In the genomic region with DNA sequence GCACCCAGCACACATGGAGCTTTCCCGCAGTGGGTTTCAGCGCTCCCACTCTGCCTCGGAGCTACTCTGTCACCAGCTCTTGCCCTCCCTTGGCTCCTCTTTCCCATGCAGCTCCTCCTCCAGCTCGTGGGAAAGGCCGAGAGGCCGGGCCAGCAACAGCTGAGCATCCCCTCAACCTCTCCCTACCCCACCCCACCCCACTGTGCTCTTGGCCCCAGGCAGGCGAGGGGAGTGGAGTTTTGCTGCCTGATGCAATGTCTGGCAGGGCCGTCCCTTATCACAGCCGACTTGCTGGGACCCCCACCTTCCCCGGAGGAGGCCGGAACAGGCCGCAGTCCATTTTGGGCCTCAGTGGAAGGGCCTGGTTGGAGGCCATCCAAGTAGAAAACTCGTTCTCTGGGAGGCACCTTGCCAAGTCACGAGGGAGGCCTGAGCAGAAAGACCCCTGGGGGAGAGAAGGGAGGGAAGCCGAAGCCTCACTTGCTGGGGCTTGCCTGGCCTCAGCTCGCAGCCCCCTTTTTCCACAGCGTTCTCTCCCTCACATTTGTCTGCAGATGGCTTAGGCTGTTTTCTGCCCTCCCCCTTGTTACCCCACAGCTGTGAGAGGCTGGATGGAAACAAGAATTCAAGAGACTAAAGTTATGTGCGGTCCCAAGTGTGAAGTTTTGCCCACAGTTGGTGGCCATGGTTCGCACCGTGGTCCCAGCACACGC, we compare ENCODE assay signal across 7 cellular contexts. TPM values are rescaled to one million over a fixed set of nuclear protein-coding genes. Genes with fewer than 3 reads are reported as not detected.
DNase-seq lines count a peak whose midpoint lies in the region; ATAC-seq, FAIRE-seq and TF ChIP-seq lines count a peak whose summit lies in the region.

No MANE protein-coding gene starts in this region.

- no peak for TF ChIP-seq POLR2A in esophagus muscularis mucosa (IDR thresholded peaks at IDR 0.05; ENCODE audit: low read depth)

- DNase-seq in NCI-H446 treated with DMSO at 0.1 percent for 48 hours (lab: John Stamatoyannopoulos, UW) (peak; percentile 53), esophagus muscularis mucosa (ENCODE audit: extremely low spot score) (no peak), aorta (peak; percentile 83 to 90), germinal center (ENCODE audit: low spot score) (no peak), urothelium cell line (ENCODE audit: low spot score) (no peak)
- DNase-seq in stimulated activated naive CD4-positive, alpha-beta T cell (lab: John Stamatoyannopoulos, UW): no peak

- TF ChIP-seq EP300 in esophagus muscularis mucosa (IDR thresholded peaks at IDR 0.05): no peak

- intact Hi-C loops in esophagus muscularis mucosa (cut with DNase I): no loop called here
- intact Hi-C loops in aorta (cut with DNase I): loop anchor here in 1 of 2 donors (2.0 kb wide), 1 partner anchor 35 kb away; a partner anchor contains a TSS

- H3K9me3 ChIP-seq in esophagus muscularis mucosa (no peaks in the 10 kb centered on the region), muscle layer of duodenum (ENCODE audit: control insufficient read depth in 1 of 2, low read length in 2 of 2) (no peaks in the 10 kb centered on the region), aorta (ENCODE audit: control insufficient read depth, low read length) (no peaks in the 10 kb centered on the region)

- no peak for FAIRE-seq in urothelium cell line (lab: Jason Lieb, UNC)

- H3K36me3 ChIP-seq in esophagus muscularis mucosa (peaks cover 0 to under 1% (median 0%) of the 10 kb centered on the region in 4 donors), muscle layer of duodenum (ENCODE audit: control insufficient read depth in 1 of 2, insufficient read depth in 2 of 2, low read length in 2 of 2) (no peaks in the 10 kb centered on the region), aorta (ENCODE audit: control insufficient read depth in 1 of 2, insufficient read depth in 2 of 2, low read length in 1 of 2) (no peaks in the 10 kb centered on the region)

- TF ChIP-seq CTCF in esophagus muscularis mucosa (IDR thresholded peaks at IDR 0.05): no peak

- H3K4me1 ChIP-seq in esophagus muscularis mucosa (peaks cover 66 to 74% (median 73%) of the 10 kb centered on the region in 4 donors), muscle layer of duodenum (ENCODE audit: control insufficient read depth in 1 of 2, insufficient read depth in 2 of 2, low read length in 2 of 2) (peaks cover 11 to 50% of the 10 kb centered on the region in 2 donors), aorta (ENCODE audit: control insufficient read depth in 1 of 2, insufficient read depth in 2 of 2, low read length in 2 of 2) (peaks cover 2 to 17% of the 10 kb centered on the region in 2 donors)

- H3K4me3 ChIP-seq in esophagus muscularis mucosa (peak overlapping the region in 2 of 4 donors; percentile 7 to 21), muscle layer of duodenum (ENCODE audit: low read depth in 1 of 2, low read length in 2 of 2) (peak overlapping the region in 1 of 2 donors; percentile 25), aorta (ENCODE audit: low read length in 2 of 2) (no peak overlapping the region)

- peak; percentile 82 for ATAC-seq in aorta (ENCODE audit: low FRiP score)

- WGBS in esophagus muscularis mucosa: 34% methylated on average over 21 of the region's 21 CpGs
- 8 to 10% methylated on average over 21 of the region's 21 CpGs for WGBS in aorta, 2 donors

- H3K27ac ChIP-seq in esophagus muscularis mucosa (replicated peaks in 1 of 4): peak overlapping the region; percentile 72 to 80 (median 74)
- peak overlapping the region; percentile 60 for H3K27ac ChIP-seq in muscle layer of duodenum (ENCODE audit: low read length)
- H3K27ac ChIP-seq in aorta (ENCODE audit: low read depth in 1 of 2, low read length in 2 of 2): peak overlapping the region; percentile 29 to 53

- H3K27me3 ChIP-seq in esophagus muscularis mucosa: no peaks in the 10 kb centered on the region
- H3K27me3 ChIP-seq in muscle layer of duodenum (ENCODE audit: low read depth, low read length): no peaks in the 10 kb centered on the region
- H3K27me3 ChIP-seq in aorta (ENCODE audit: control insufficient read depth in 1 of 2, insufficient read depth in 2 of 2, low read length in 1 of 2): no peaks in the 10 kb centered on the region

RNA-seq across cellular contexts. Expression of a gene that starts 35.3 kb away (rescaled TPM):
- total RNA-seq in esophagus muscularis mucosa (10 to 100 TPM; 24.1 to 43.0 (median 38.7) TPM), aorta (10 to 100 TPM; 30.5 to 47.9 TPM)
- 1 to 10 TPM; 4.1 to 8.6 TPM for polyA plus RNA-seq in aorta

Comparison
In these comparisons a context has a peak if more than half of its experiments do, and no peak if none do; other contexts are left out.
1. DNase-seq: peak in NCI-H446 treated with DMSO at 0.1 percent for 48 hours (single experiment) and aorta (2 of 2); none in esophagus muscularis mucosa (single experiment), stimulated activated naive CD4-positive, alpha-beta T cell (0 of 6), germinal center (single experiment) and urothelium cell line (single experiment).
2. Peak in every context shown above with its lines, with median percentiles within 50 percentile points of each other: H3K27ac ChIP-seq.